9 cellular contexts compared by ENCODE assay signal in the genomic region with DNA sequence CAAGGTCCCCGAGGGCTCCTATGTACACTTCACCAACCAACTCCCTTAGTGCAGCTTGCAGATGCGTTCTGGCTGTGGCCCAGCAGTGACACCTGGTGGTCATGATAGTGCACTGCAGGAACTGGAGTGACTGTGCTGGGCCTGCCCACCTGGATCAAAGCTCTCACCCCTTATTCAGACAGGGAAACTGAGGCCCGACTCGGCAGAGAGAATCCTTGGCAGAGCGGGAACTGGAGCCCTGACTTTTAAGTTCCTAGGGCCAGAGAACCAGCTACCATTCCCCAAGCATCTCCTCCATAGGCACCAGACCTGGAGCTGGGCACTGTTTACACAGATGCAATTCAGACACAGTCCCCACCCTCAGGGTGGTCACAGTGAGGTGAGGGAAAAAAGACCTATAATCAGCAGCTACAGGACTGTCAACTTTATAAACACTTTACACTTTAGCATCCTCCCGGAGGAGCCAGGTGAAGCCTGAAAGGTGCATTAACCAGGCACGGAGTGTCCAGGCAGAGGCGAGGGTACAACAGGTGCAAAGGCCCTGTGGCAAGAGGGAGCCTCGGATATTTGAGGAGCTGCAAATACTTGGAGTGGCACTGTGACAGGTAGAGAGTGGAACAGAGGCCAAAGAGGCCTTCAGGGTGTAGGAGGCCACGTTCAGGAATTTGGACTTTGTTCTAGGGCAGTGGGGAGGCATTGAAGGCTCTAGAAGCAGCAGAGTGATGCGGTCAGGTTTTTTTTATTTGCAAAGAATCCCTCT. TPM values are rescaled to one million over a fixed set of nuclear protein-coding genes. Genes with fewer than 3 reads are reported as not detected.
DNase-seq lines count a peak whose midpoint lies in the region; ATAC-seq and TF ChIP-seq lines count a peak whose summit lies in the region.
"Had no signal": no experiment of that assay in that cellular context is flagged by ENCODE, and none has a peak within 500 bp of the region (broad histone marks: within the 10 kb centered on the region; RNA-seq: fewer than 3 reads in every experiment).

No MANE protein-coding gene starts in this region.

- TF ChIP-seq CTCF in Caco-2 (IDR thresholded peaks at IDR 0.05; ENCODE audit: insufficient read depth in 1 of 2, low read depth in 1 of 2, low read length in 1 of 2, severe bottlenecking in 1 of 2, unreplicated experiment in 1 of 2) (peak; percentile 95 to 97), epithelial cell of esophagus (IDR thresholded peaks at IDR 0.05; ENCODE audit: insufficient read depth, low read depth, low read length, missing control alignments) (peak; percentile 99)

- H3K9me3 Mint-ChIP-seq in Caco-2 (ENCODE audit: unreplicated experiment), result peaks cover 25% of the 10 kb centered on the region
- peaks cover 0 to 29% (median 10%) of the 10 kb centered on the region in 9 donors for H3K9me3 Mint-ChIP-seq in naive thymus-derived CD8-positive, alpha-beta T cell

- H3K27me3 Mint-ChIP-seq in Caco-2 (ENCODE audit: insufficient read depth, unreplicated experiment), result no peaks in the 10 kb centered on the region
- H3K27me3 Mint-ChIP-seq in naive thymus-derived CD8-positive, alpha-beta T cell, result peaks cover 5 to 18% (median 13%) of the 10 kb centered on the region in 5 donors

- peak overlapping the region; percentile 13 for H3K4me3 Mint-ChIP-seq in Caco-2 (ENCODE audit: unreplicated experiment)
- H3K4me3 Mint-ChIP-seq in naive thymus-derived CD8-positive, alpha-beta T cell, result no peak overlapping the region

- intact Hi-C loops in Caco-2 (cut with micrococcal nuclease; ENCODE audit: unreplicated experiment), result loop anchor here (1.0 to 10.0 kb wide), 6 partner anchors 40 to 641 kb away; a partner anchor contains a TSS

- H3K4me3 ChIP-seq in Caco-2 (ENCODE audit: low read depth, low read length), result no peak overlapping the region
- H3K4me3 ChIP-seq in epithelial cell of esophagus (ENCODE audit: low read length), result no peak overlapping the region

- ATAC-seq in HG02678 (IDR thresholded peaks at IDR 0.05; ENCODE audit: unreplicated experiment) (peak; percentile 44), HG03159 (IDR thresholded peaks at IDR 0.05; ENCODE audit: unreplicated experiment) (no peak)
- peak; percentile 87 to 88 for ATAC-seq in naive thymus-derived CD8-positive, alpha-beta T cell

- peak overlapping the region; percentile 74 for H3K27ac Mint-ChIP-seq in Caco-2 (ENCODE audit: unreplicated experiment)
- peak overlapping the region in 1 of 10 donors; percentile 43 for H3K27ac Mint-ChIP-seq in naive thymus-derived CD8-positive, alpha-beta T cell

- peaks cover 4% of the 10 kb centered on the region; the same call in 1 of the 2 replicates for H3K9me3 ChIP-seq in Caco-2

- no peaks in the 10 kb centered on the region for H3K27me3 ChIP-seq in Caco-2 (replicated peaks; ENCODE audit: control insufficient read depth, insufficient read depth, low read length)

- POLR2A ChIA-PET in Caco-2 (lab: Charles Lee), result interaction anchor here (1.9 kb wide), 1 partner anchor 40 kb away, joined by 8 read pairs; a partner anchor contains a TSS
- POLR2A ChIA-PET in naive thymus-derived CD8-positive, alpha-beta T cell (lab: Charles Lee), result interaction anchor here (0.6 kb wide), 1 partner anchor 11 kb away, joined by 3 read pairs; no protein-coding TSS in a partner anchor

- no peaks in the 10 kb centered on the region for H3K36me3 Mint-ChIP-seq in Caco-2 (ENCODE audit: insufficient read depth, unreplicated experiment)
- H3K36me3 Mint-ChIP-seq in naive thymus-derived CD8-positive, alpha-beta T cell, result peaks cover 0 to 5% (median 0%) of the 10 kb centered on the region in 3 donors

- CTCF ChIA-PET in Caco-2 (lab: Charles Lee), result interaction anchor here (0.6 to 2.0 kb wide), 12 partner anchors 10 to 390 kb away, joined by 3 to 40 read pairs (median 4); a partner anchor contains a TSS

- H3K4me1 ChIP-seq in Caco-2, result peaks cover 22% of the 10 kb centered on the region

- H3K4me1 Mint-ChIP-seq in Caco-2 (ENCODE audit: low read depth, unreplicated experiment), result peaks cover 14% of the 10 kb centered on the region
- H3K4me1 Mint-ChIP-seq in naive thymus-derived CD8-positive, alpha-beta T cell, result peaks cover 0 to 8% (median 2%) of the 10 kb centered on the region in 4 donors

- DNase-seq in Caco-2 (peak; percentile 79 to 80), NOMO-1 treated with DMSO at 0.1 percent for 48 hours (lab: John Stamatoyannopoulos, UW; ENCODE audit: unreplicated experiment) (peak; percentile 59), epithelial cell of esophagus (ENCODE audit: low read depth) (peak; percentile 64)
- peak; percentile 27 for DNase-seq in activated CD8-positive, alpha-beta memory T cell treated with anti-CD3 and anti-CD28 coated beads, Interleukin-2, amount 50 U/mL, for 24 hours (ENCODE audit: extremely low read depth)
- peak; percentile 42 to 80 (median 60) for DNase-seq in naive thymus-derived CD8-positive, alpha-beta T cell
- peak; percentile 18 to 66 (median 51) for DNase-seq in stimulated activated naive CD4-positive, alpha-beta T cell (lab: John Stamatoyannopoulos, UW)

- no peaks in the 10 kb centered on the region for H3K36me3 ChIP-seq in Caco-2 (ENCODE audit: control insufficient read depth, insufficient read depth, low read length)

- no TSS peak for BruUV-seq in Caco-2 (replicated peaks; lab: Mats Ljungman, UMichigan)

RNA-seq across cellular contexts. Expression of a gene that starts 22.0 kb away (rescaled TPM):
- 47.7 and 49.6 TPM in 2 replicates for total RNA-seq in Caco-2 (2022)
- 10 to 100 TPM; 18.7 to 19.2 TPM for total RNA-seq in naive thymus-derived CD8-positive, alpha-beta T cell
- polyA plus RNA-seq in naive thymus-derived CD8-positive, alpha-beta T cell, result 10 to 100 TPM in 1 of 3 donors, 1 to 10 TPM in 2; 4.7 to 13.1 (median 4.9) TPM

RNA-seq across cellular contexts. Expression of a gene that starts 22.3 kb away (rescaled TPM):
- 343 and 358 TPM in 2 replicates for total RNA-seq in Caco-2 (2022)
- total RNA-seq in naive thymus-derived CD8-positive, alpha-beta T cell, result 100 to 1,000 TPM; 290 to 292 TPM
- polyA plus RNA-seq in naive thymus-derived CD8-positive, alpha-beta T cell, result 100 to 1,000 TPM; 141 to 215 (median 175) TPM

RNA-seq across cellular contexts. Expression of a gene that starts 40.1 kb away (rescaled TPM):
- 8.9 and 10.0 TPM in 2 replicates for total RNA-seq in Caco-2 (2022)
- total RNA-seq in naive thymus-derived CD8-positive, alpha-beta T cell, result not detected
- not detected for polyA plus RNA-seq in naive thymus-derived CD8-positive, alpha-beta T cell
- total RNA-seq: T-helper 1 cell treated with Interleukin-12 subunit alpha and Interleukin-12 subunit beta and Interleukin-4 antibody, amounts not matched to agents 30 ng/mL and 1 ng/mL, for 36 hours had no signal

Comparison
In these comparisons a context has a peak if more than half of its experiments do, and no peak if none do; other contexts are left out.
1. DNase-seq: peak in every context shown above with its lines; median percentile 80 in Caco-2; 64 in epithelial cell of esophagus; 60 in naive thymus-derived CD8-positive, alpha-beta T cell; 59 in NOMO-1 treated with DMSO at 0.1 percent for 48 hours; 51 in stimulated activated naive CD4-positive, alpha-beta T cell; 27 in activated CD8-positive, alpha-beta memory T cell treated with anti-CD3 and anti-CD28 coated beads, Interleukin-2, amount 50 U/mL, for 24 hours.